In the genomic region with DNA sequence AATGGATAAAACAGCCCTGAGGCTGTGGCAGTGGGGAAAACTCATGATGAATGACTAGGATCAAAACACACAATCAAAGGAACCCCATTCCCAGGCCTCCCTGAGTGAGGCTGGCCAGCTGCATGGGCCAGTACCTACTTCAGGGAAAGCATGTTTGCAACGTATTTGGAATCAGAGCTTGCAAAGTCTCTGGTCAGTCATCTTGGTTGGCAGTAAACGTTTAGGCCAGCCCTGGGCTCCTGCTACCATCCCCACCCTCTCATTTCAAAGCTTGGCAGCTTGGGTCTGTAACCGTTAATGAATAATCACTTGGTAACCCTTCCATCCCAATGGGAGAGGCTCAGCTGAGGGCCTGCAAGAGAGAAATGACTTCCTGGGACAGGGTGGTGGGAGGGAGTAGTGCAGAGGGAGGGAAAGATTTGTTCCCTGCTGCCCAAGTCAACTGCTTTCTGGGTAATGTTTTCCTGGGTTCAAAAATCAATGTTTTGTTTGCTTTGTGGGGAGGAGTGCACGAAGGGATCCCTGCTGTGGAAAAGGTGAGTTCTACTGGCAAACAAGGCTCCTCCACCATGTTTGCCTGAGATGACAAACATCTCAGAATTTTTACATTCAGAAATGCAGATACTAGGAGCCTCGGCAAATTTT, we compare ENCODE assay signal across 36 cellular contexts. TPM values are rescaled to one million over a fixed set of nuclear protein-coding genes. Genes with fewer than 3 reads are reported as not detected.
A peak's percentile ranks its signal among the peaks of the same experiment; 100 is the strongest.
DNase-seq lines count a peak whose midpoint lies in the region; ATAC-seq, FAIRE-seq and TF ChIP-seq lines count a peak whose summit lies in the region.
"Had no signal": no experiment of that assay in that cellular context is flagged by ENCODE, and none has a peak within 500 bp of the region (broad histone marks: within the 10 kb centered on the region; RNA-seq: fewer than 3 reads in every experiment).

No MANE protein-coding gene starts in this region.

- no peaks in the 10 kb centered on the region for H3K27me3 ChIP-seq in pancreas
- H3K27me3 ChIP-seq: BE2C, heart right ventricle, SJSA1 had no signal

- peak; percentile 62 for ATAC-seq in WTC11
- ATAC-seq in left lobe of liver = peak; percentile 84
- ATAC-seq in pancreas = peak; percentile 66 to 85 (median 78)
- ATAC-seq in HG03521 (IDR thresholded peaks at IDR 0.05; ENCODE audit: unreplicated experiment) = no peak
- ATAC-seq: activated CD8-positive, alpha-beta T cell treated with anti-CD3 and anti-CD28 coated beads for 36 hours; activated naive CD4-positive, alpha-beta T cell treated with anti-CD3 and anti-CD28 coated beads, Interleukin-2, amount 50 U/mL, for 72 hours; K562; right cardiac atrium had no signal

- intact Hi-C loops in pancreas (cut with DNase I) = no loop called here

- H3K36me3 Mint-ChIP-seq in WTC11 = no peaks in the 10 kb centered on the region
- H3K36me3 Mint-ChIP-seq: activated naive CD4-positive, alpha-beta T cell treated with anti-CD3 and anti-CD28 coated beads, Interleukin-2, amount 50 U/mL, for 72 hours; naive B cell had no signal

- FAIRE-seq in pancreas (lab: Jason Lieb, UNC) (no peak), GM12892 (lab: Jason Lieb, UNC) (no peak)
- FAIRE-seq: bronchial epithelial cell, colon, H1, K562 had no signal

- H3K9me3 ChIP-seq in pancreas = no peaks in the 10 kb centered on the region
- H3K9me3 ChIP-seq: BE2C, heart right ventricle, SJSA1 had no signal

- CTCF ChIA-PET in WTC11 (lab: Charles Lee) = interaction anchor here (0.6 to 4.8 kb wide), 6 partner anchors 10 to 89 kb away, joined by 3 to 39 read pairs (median 6); no protein-coding TSS in a partner anchor

- H3K27ac Mint-ChIP-seq in WTC11 = no peak overlapping the region
- H3K27ac Mint-ChIP-seq: activated CD8-positive, alpha-beta T cell treated with anti-CD3 and anti-CD28 coated beads for 36 hours; activated naive CD4-positive, alpha-beta T cell treated with anti-CD3 and anti-CD28 coated beads, Interleukin-2, amount 50 U/mL, for 72 hours; activated T-helper 2 cell treated with anti-CD3 and anti-CD28 coated beads, Interferon-gamma antibody, Interleukin-2, Interleukin-4, amounts not matched to agents 10 μg/mL and 5 μg/mL and 100 μg/mL, durations not matched to agents 14 hours and 24 hours and 36 hours; naive B cell had no signal

- no peaks in the 10 kb centered on the region; the same call in 1 of the 2 replicates for H3K27me3 Mint-ChIP-seq in WTC11 (ENCODE audit: low read depth)

- no peak overlapping the region for H3K4me3 Mint-ChIP-seq in WTC11
- H3K4me3 Mint-ChIP-seq: activated CD8-positive, alpha-beta T cell treated with anti-CD3 and anti-CD28 coated beads for 36 hours; naive B cell had no signal

- DNase-seq in WTC11 (ENCODE audit: low spot score) (no peak), left lobe of liver (ENCODE audit: low spot score) (peak; percentile 89), pancreas (peak in 2 of 6 donors; percentile 30 to 49), GM12892 (ENCODE audit: insufficient read length) (no peak), NCI-H1694 (lab: John Stamatoyannopoulos, UW) (no peak), AG20443 (ENCODE audit: low spot score) (no peak)
- DNase-seq: activated CD4-positive, CD25-positive, alpha-beta regulatory T cell treated with anti-CD3 and anti-CD28 coated beads, Interleukin-2, amount 50 U/mL, for 72 hours; activated CD8-positive, alpha-beta T cell treated with anti-CD3 and anti-CD28 coated beads for 36 hours; BE2C; DMS153; foreskin fibroblast; heart right ventricle; mesenchymal stem cell; naive B cell; NCI-H1105; NCI-H1930; NCI-H2227 treated with DMSO at 0.1 percent for 48 hours; NCI-H748 treated with DMSO at 0.1 percent for 48 hours; right cardiac atrium; stimulated activated naive CD4-positive, alpha-beta T cell treated with Interleukin-2 at 50 U/mL for 16 hours; T-helper 1 cell had no signal

- no peaks in the 10 kb centered on the region for H3K36me3 ChIP-seq in pancreas
- H3K36me3 ChIP-seq: BE2C, heart right ventricle, SJSA1 had no signal

- H3K4me3 ChIP-seq in pancreas = no peak overlapping the region
- H3K4me3 ChIP-seq: heart right ventricle, K562, SJSA1 had no signal

- peaks cover 7% of the 10 kb centered on the region for H3K4me1 Mint-ChIP-seq in WTC11
- H3K4me1 Mint-ChIP-seq: naive B cell had no signal

- peaks cover 12 to 42% (median 32%) of the 10 kb centered on the region in 3 donors for H3K4me1 ChIP-seq in pancreas
- H3K4me1 ChIP-seq: BE2C, SJSA1 had no signal

- TF ChIP-seq CTCF in C4-2B (conservative IDR thresholded peaks at IDR 0.05) (no peak), WTC11 (IDR thresholded peaks at IDR 0.05) (no peak), pancreas (IDR thresholded peaks at IDR 0.05) (no peak)

- H3K27ac ChIP-seq in C4-2B = peak overlapping the region; percentile 45; the same call in 1 of the 2 replicates
- peak overlapping the region in 3 of 4 donors; percentile 10 to 60 (median 54) for H3K27ac ChIP-seq in pancreas
- H3K27ac ChIP-seq: heart right ventricle, SJSA1 had no signal

- POLR2A ChIA-PET in WTC11 (lab: Charles Lee) = no interaction called here

- 19 to 24% methylated on average over 5 of the region's 5 CpGs for WGBS in pancreas, 2 donors

- no peaks in the 10 kb centered on the region for H3K9me3 Mint-ChIP-seq in WTC11
- H3K9me3 Mint-ChIP-seq: activated CD8-positive, alpha-beta T cell treated with anti-CD3 and anti-CD28 coated beads for 36 hours; activated naive CD4-positive, alpha-beta T cell treated with anti-CD3 and anti-CD28 coated beads, Interleukin-2, amount 50 U/mL, for 72 hours; activated T-helper 2 cell treated with anti-CD3 and anti-CD28 coated beads, Interferon-gamma antibody, Interleukin-2, Interleukin-4, amounts not matched to agents 10 μg/mL and 5 μg/mL and 100 μg/mL, durations not matched to agents 14 hours and 24 hours and 36 hours; naive B cell had no signal

- no peak for TF ChIP-seq POLR2A in GM12892 (IDR thresholded peaks at IDR 0.05; ENCODE audit: low read depth, low read length)

TF ChIP-seq in WTC11, 78 proteins besides CTCF, POLR2A, EP300 and RAD21 (continues in another document):
- TF ChIP-seq MXD4 (CRISPR knock-in tag; IDR thresholded peaks at IDR 0.05; ENCODE audit: borderline replicate concordance) (no peak), GABPB1 (CRISPR knock-in tag; IDR thresholded peaks at IDR 0.05) (peak; percentile 44; the same call in 1 of the 2 replicates), ZNF532 (CRISPR knock-in tag; IDR thresholded peaks at IDR 0.05; ENCODE audit: borderline replicate concordance) (no peak)
- TF ChIP-seq, protein P1, sequence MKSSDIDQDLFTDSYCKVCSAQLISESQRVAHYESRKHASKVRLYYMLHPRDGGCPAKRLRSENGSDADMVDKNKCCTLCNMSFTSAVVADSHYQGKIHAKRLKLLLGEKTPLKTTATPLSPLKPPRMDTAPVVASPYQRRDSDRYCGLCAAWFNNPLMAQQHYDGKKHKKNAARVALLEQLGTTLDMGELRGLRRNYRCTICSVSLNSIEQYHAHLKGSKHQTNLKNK (CRISPR knock-in tag; IDR thresholded peaks at IDR 0.05) = no peak

RNA-seq across cellular contexts. Expression of gene RNASE8, which starts 2.0 kb away (rescaled TPM):
- total RNA-seq in WTC11 (2021) (not detected in 3 replicates), left lobe of liver (not detected), pancreas (not detected)
- polyA plus RNA-seq in pancreas = not detected
- polyA plus RNA-seq in GM12892 (2012; ENCODE audit: missing spikeins) = not detected
- total RNA-seq: A673; activated CD8-positive, alpha-beta T cell treated with anti-CD3 and anti-CD28 coated beads for 36 hours; activated naive CD4-positive, alpha-beta T cell treated with anti-CD3 and anti-CD28 coated beads, Interleukin-2, amount 50 U/mL, for 72 hours; activated T-helper 2 cell treated with anti-CD3 and anti-CD28 coated beads, Interferon-gamma antibody, Interleukin-2, Interleukin-4, amounts not matched to agents 10 μg/mL and 5 μg/mL and 100 μg/mL, durations not matched to agents 14 hours and 24 hours and 36 hours; bronchial epithelial cell; H1; heart right ventricle; K562; M059J; osteocyte; right cardiac atrium; RPMI7951; SJSA1 had no signal
- polyA plus RNA-seq: esophagus, H1, heart right ventricle, K562, right cardiac atrium, thymus had no signal

RNA-seq across cellular contexts. Expression of gene RNASE7, which starts 13.4 kb away (rescaled TPM):
- total RNA-seq in WTC11 (2021) (not detected in 3 replicates), left lobe of liver (0.13 TPM), pancreas (under 1 TPM in 4 of 6 donors, not detected in 2; 0.23 to 0.78 (median 0.28) TPM)
- polyA plus RNA-seq in pancreas = under 1 TPM in 1 of 2 donors, not detected in 1; 0.11 TPM
- polyA plus RNA-seq in GM12892 (2012; ENCODE audit: missing spikeins) = not detected
- total RNA-seq: A673; activated CD8-positive, alpha-beta T cell treated with anti-CD3 and anti-CD28 coated beads for 36 hours; activated naive CD4-positive, alpha-beta T cell treated with anti-CD3 and anti-CD28 coated beads, Interleukin-2, amount 50 U/mL, for 72 hours; activated T-helper 2 cell treated with anti-CD3 and anti-CD28 coated beads, Interferon-gamma antibody, Interleukin-2, Interleukin-4, amounts not matched to agents 10 μg/mL and 5 μg/mL and 100 μg/mL, durations not matched to agents 14 hours and 24 hours and 36 hours; H1; heart right ventricle; K562; M059J; osteocyte; right cardiac atrium; RPMI7951; SJSA1 had no signal
- polyA plus RNA-seq: H1, K562, right cardiac atrium had no signal

RNA-seq across cellular contexts. Expression of gene ARHGEF40, which starts 14.5 kb away (rescaled TPM):
- total RNA-seq in WTC11 (2021) (58.6 to 74.2 TPM (median 58.8 TPM) in 3 replicates), left lobe of liver (41.9 TPM), pancreas (10 to 100 TPM; 24.5 to 58.0 (median 36.4) TPM)
- 10 to 100 TPM; 68.8 to 77.0 TPM for polyA plus RNA-seq in pancreas
- 0.15 TPM for polyA plus RNA-seq in GM12892 (2012; ENCODE audit: missing spikeins)

RNA-seq across cellular contexts. Expression of gene RNASE13, which starts 21.0 kb away (rescaled TPM):
- not detected in 3 replicates for total RNA-seq in WTC11 (2021)
- total RNA-seq in left lobe of liver = 0.10 TPM
- total RNA-seq in pancreas = under 1 TPM in 2 of 6 donors, not detected in 4; 0.08 to 0.12 TPM
- polyA plus RNA-seq in pancreas = under 1 TPM; 0.15 to 0.23 TPM
- not detected for polyA plus RNA-seq in GM12892 (2012; ENCODE audit: missing spikeins)
- total RNA-seq: A673; activated CD8-positive, alpha-beta T cell treated with anti-CD3 and anti-CD28 coated beads for 36 hours; activated naive CD4-positive, alpha-beta T cell treated with anti-CD3 and anti-CD28 coated beads, Interleukin-2, amount 50 U/mL, for 72 hours; activated T-helper 2 cell treated with anti-CD3 and anti-CD28 coated beads, Interferon-gamma antibody, Interleukin-2, Interleukin-4, amounts not matched to agents 10 μg/mL and 5 μg/mL and 100 μg/mL, durations not matched to agents 14 hours and 24 hours and 36 hours; bronchial epithelial cell; H1; heart right ventricle; K562; M059J; osteocyte; right cardiac atrium; RPMI7951; SJSA1 had no signal
- polyA plus RNA-seq: esophagus, H1, heart right ventricle, K562, right cardiac atrium, thymus had no signal

RNA-seq across cellular contexts. Expression of gene TPPP2, which starts 25.6 kb away (rescaled TPM):
- total RNA-seq in WTC11 (2021) (0.35 to 0.60 TPM in 2 of 3 replicates, not detected in the other), left lobe of liver (4.6 TPM), pancreas (under 1 TPM in 1 of 6 donors, not detected in 5; 0.23 TPM)
- under 1 TPM; 0.46 to 0.59 TPM for polyA plus RNA-seq in pancreas
- not detected for polyA plus RNA-seq in GM12892 (2012; ENCODE audit: missing spikeins)
- total RNA-seq: A673; activated CD8-positive, alpha-beta T cell treated with anti-CD3 and anti-CD28 coated beads for 36 hours; activated naive CD4-positive, alpha-beta T cell treated with anti-CD3 and anti-CD28 coated beads, Interleukin-2, amount 50 U/mL, for 72 hours; activated T-helper 2 cell treated with anti-CD3 and anti-CD28 coated beads, Interferon-gamma antibody, Interleukin-2, Interleukin-4, amounts not matched to agents 10 μg/mL and 5 μg/mL and 100 μg/mL, durations not matched to agents 14 hours and 24 hours and 36 hours; bronchial epithelial cell; H1; M059J; osteocyte; RPMI7951; SJSA1 had no signal
- polyA plus RNA-seq: H1, K562 had no signal
